17 cellular contexts compared by ENCODE assay signal in the genomic region with DNA sequence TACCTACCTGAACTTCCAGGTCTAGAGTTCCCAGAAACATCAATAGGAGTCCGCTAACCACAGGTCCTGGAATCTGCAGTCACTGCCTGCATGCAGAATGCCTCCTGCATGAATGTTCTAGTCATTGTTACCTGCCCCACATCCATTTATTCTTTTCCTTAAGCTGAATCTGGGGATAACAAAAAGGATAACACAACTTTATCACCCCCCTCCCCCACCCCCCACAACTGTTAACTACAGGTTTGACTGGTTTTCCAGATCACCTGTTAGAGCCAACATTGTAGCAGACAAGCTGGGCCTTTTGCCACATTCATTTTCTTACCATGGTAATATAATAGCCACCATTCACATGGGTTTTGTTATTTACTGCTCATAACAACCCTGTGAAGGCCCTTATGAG.
"Had no signal": no experiment of that assay in that cellular context is flagged by ENCODE, and none has a peak within 500 bp of the region (broad histone marks: within the 10 kb centered on the region; RNA-seq: fewer than 3 reads in every experiment).

No MANE protein-coding gene starts in this region.

- DNase-seq: activated CD4-positive, alpha-beta memory T cell treated with anti-CD3 and anti-CD28 coated beads for 36 hours; activated CD4-positive, CD25-positive, alpha-beta regulatory T cell treated with anti-CD3 and anti-CD28 coated beads, Interleukin-2, amount 50 U/mL, for 72 hours; activated effector memory CD4-positive, alpha-beta T cell treated with anti-CD3 and anti-CD28 coated beads, Interleukin-2, amount 50 U/mL, for 16 hours; activated T-cell treated with anti-CD3 and anti-CD28 coated beads, Interleukin-2, amount 50 U/mL, for 4 hours; amniotic stem cell; cerebellar nuclear complex; dermis blood vessel endothelial cell; immature natural killer cell; left colon; natural killer cell; occipital lobe; stimulated activated CD4-positive, alpha-beta T cell treated with anti-CD3 and anti-CD28 coated beads, Interleukin-12 subunit alpha, Interleukin-12 subunit beta, amount 100 ng/mL, for 4 hours; stimulated activated naive CD4-positive, alpha-beta T cell had no signal

- H3K27ac Mint-ChIP-seq: activated CD4-positive, alpha-beta memory T cell treated with anti-CD3 and anti-CD28 coated beads for 36 hours; activated naive CD4-positive, alpha-beta T cell treated with anti-CD3 and anti-CD28 coated beads, Interleukin-2, amount 50 U/mL, for 72 hours; brain; immature natural killer cell; natural killer cell; T-helper 2 cell treated with Interferon-gamma antibody and Interleukin-4, amounts not matched to agents 5 μg/mL and 100 μg/mL, for 36 hours had no signal

- H3K9me3 Mint-ChIP-seq: activated CD4-positive, alpha-beta memory T cell treated with anti-CD3 and anti-CD28 coated beads for 36 hours; activated naive CD4-positive, alpha-beta T cell treated with anti-CD3 and anti-CD28 coated beads, Interleukin-2, amount 50 U/mL, for 72 hours; activated T-cell treated with anti-CD3 and anti-CD28 coated beads, Interleukin-2, amount 50 U/mL, for 4 hours; brain; immature natural killer cell; natural killer cell; T-helper 2 cell treated with Interferon-gamma antibody and Interleukin-4, amounts not matched to agents 5 μg/mL and 100 μg/mL, for 36 hours had no signal

- H3K36me3 Mint-ChIP-seq: activated CD4-positive, alpha-beta memory T cell treated with anti-CD3 and anti-CD28 coated beads for 36 hours; activated naive CD4-positive, alpha-beta T cell treated with anti-CD3 and anti-CD28 coated beads, Interleukin-2, amount 50 U/mL, for 72 hours; brain; immature natural killer cell; natural killer cell had no signal

- H3K4me3 Mint-ChIP-seq: activated CD4-positive, alpha-beta memory T cell treated with anti-CD3 and anti-CD28 coated beads for 36 hours; activated T-cell treated with anti-CD3 and anti-CD28 coated beads, Interleukin-2, amount 50 U/mL, for 4 hours; brain; immature natural killer cell; natural killer cell; T-helper 2 cell treated with Interferon-gamma antibody and Interleukin-4, amounts not matched to agents 5 μg/mL and 100 μg/mL, for 36 hours had no signal

- ATAC-seq: activated naive CD4-positive, alpha-beta T cell treated with anti-CD3 and anti-CD28 coated beads, Interleukin-2, amount 50 U/mL, for 72 hours; activated T-cell treated with anti-CD3 and anti-CD28 coated beads, Interleukin-2, amount 50 U/mL, for 4 hours; esophagus mucosa; left colon; natural killer cell had no signal
